22 cellular contexts compared by ENCODE assay signal in the genomic region with DNA sequence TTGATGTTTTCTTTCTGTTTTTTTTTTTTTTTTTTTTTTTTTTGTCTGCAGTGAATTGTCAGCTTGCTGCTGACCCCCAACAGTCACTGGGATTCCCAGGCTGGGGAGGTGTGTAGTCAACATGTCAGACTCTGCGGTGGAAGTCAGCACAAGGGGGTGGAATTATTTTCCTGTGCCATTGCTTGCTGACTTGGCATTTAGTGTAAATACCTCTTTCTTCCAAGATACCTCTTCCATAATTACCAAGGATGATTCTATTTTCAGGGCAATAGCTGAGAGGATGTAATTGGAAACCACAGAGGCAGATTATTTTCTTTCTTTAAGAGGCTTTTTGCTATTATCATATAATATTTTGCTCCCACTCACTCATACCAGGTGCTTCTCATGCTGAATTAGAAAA.
"Had no signal": no experiment of that assay in that cellular context is flagged by ENCODE, and none has a peak within 500 bp of the region (broad histone marks: within the 10 kb centered on the region; RNA-seq: fewer than 3 reads in every experiment).

No MANE protein-coding gene starts in this region.

- H2AFZ ChIP-seq: parathyroid adenoma had no signal

- ATAC-seq: left ventricle myocardium superior, right cardiac atrium had no signal

- H3K4me1 ChIP-seq: adrenal gland, esophagus squamous epithelium, parathyroid adenoma, spleen, tibial nerve had no signal

- H3K4me3 ChIP-seq: adrenal gland, body of pancreas, esophagus squamous epithelium, spleen, tibial nerve had no signal

- H3K27ac ChIP-seq: adrenal gland, esophagus squamous epithelium, parathyroid adenoma, spleen, tibial nerve had no signal

- H3K27me3 ChIP-seq: adrenal gland, body of pancreas, esophagus squamous epithelium, spleen, tibial nerve had no signal

- H3K36me3 ChIP-seq: adrenal gland, esophagus squamous epithelium, spleen, tibial nerve had no signal

- H3K9ac ChIP-seq: parathyroid adenoma had no signal

- DNase-seq: activated CD4-positive, alpha-beta memory T cell treated with anti-CD3 and anti-CD28 coated beads for 36 hours; activated CD4-positive, alpha-beta T cell treated with anti-CD3 and anti-CD28 coated beads, Interleukin-2, amount 10 ng/mL, durations not matched to agents 24 days and 14 days; activated CD4-positive, CD25-positive, alpha-beta regulatory T cell treated with anti-CD3 and anti-CD28 coated beads, Interleukin-2, amount 50 U/mL, for 72 hours; activated CD8-positive, alpha-beta memory T cell treated with anti-CD3 and anti-CD28 coated beads, Interleukin-2, amount 50 U/mL, for 4 hours; activated effector memory CD4-positive, alpha-beta T cell treated with anti-CD3 and anti-CD28 coated beads, Interleukin-2, amount 50 U/mL, for 16 hours; activated naive CD4-positive, alpha-beta T cell treated with anti-CD3 and anti-CD28 coated beads for 36 hours; activated naive CD8-positive, alpha-beta T cell treated with anti-CD3 and anti-CD28 coated beads for 36 hours; activated T-cell treated with anti-CD3 and anti-CD28 coated beads, Interleukin-2, amount 50 U/mL, for 1 hour; adrenal gland; aorta; body of pancreas; dermis blood vessel endothelial cell; effector CD4-positive, alpha-beta T cell; esophagus squamous epithelium; left ventricle myocardium superior; nephron progenitor cell; occipital lobe; right cardiac atrium; spleen; stimulated activated naive CD4-positive, alpha-beta T cell treated with Interleukin-2 at 50 U/mL for 16 hours had no signal

- H3K9me3 ChIP-seq: adrenal gland, body of pancreas had no signal
